Comparison of ENCODE assay signal across 8 cellular contexts in the genomic region with DNA sequence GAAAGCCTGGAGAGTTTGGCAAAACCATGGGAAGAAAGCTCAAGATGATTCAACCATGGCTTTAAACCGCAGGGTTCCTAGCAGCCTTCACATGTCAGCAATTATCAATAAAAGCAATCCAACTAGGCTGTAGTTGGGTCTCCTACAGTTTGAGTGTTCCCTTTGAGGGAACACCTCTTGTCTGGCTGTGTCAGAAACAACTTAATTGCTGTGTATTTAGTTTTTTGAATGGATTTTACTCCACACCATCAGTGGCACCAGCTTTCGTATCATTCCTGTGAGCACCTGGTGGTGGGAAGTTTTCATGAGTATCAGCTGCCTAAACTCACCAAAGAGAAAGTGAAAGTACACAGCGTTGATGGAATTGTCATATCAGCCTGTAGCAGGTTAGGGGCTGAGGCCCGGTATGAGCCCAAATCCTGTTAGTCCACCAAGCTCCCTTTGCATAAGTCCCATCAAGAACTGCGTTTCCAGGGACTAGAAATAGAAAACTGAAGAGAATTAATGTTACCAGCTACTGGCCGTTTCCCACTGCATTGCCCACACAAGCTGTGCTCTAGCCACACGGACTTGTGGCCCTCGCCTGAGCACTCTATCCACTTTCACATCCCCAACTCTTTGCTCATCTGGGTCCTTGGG. TPM values are rescaled to one million over a fixed set of nuclear protein-coding genes. Genes with fewer than 3 reads are reported as not detected.
DNase-seq lines count a peak whose midpoint lies in the region; ATAC-seq and TF ChIP-seq lines count a peak whose summit lies in the region.

No MANE protein-coding gene starts in this region.

- DNase-seq in M059J (ENCODE audit: low read depth) (peak; percentile 79), fibroblast of mammary gland (ENCODE audit: low read depth) (peak; percentile 45), SKM-1 (lab: John Stamatoyannopoulos, UW; ENCODE audit: unreplicated experiment) (no peak), smooth muscle cell (lab: John Stamatoyannopoulos, UW; ENCODE audit: unreplicated experiment) (no peak)
- DNase-seq in activated CD4-positive, alpha-beta T cell treated with anti-CD3 and anti-CD28 coated beads, Interleukin-2, amount 10 ng/mL, durations not matched to agents 7 days and 5 days, result peak; percentile 59
- DNase-seq in stimulated activated CD4-positive, alpha-beta T cell treated with anti-CD3 and anti-CD28 coated beads, Interleukin-2, amount 100 ng/mL, for 4 hours (ENCODE audit: low read depth), result peak; percentile 31

- H3K4me1 Mint-ChIP-seq in activated CD4-positive, alpha-beta T cell treated with anti-CD3 and anti-CD28 coated beads, Interleukin-2, amount 10 ng/mL, durations not matched to agents 7 days and 5 days, result peaks cover 60% of the 10 kb centered on the region

- no peaks in the 10 kb centered on the region for H4K20me1 ChIP-seq in smooth muscle cell (ENCODE audit: low read depth)

- peaks cover 14% of the 10 kb centered on the region for H3K27me3 ChIP-seq in smooth muscle cell (ENCODE audit: low read depth)

- peaks cover 11% of the 10 kb centered on the region for H3F3A ChIP-seq in smooth muscle cell (ENCODE audit: low read depth)

- peaks cover 3% of the 10 kb centered on the region for H3K9me3 Mint-ChIP-seq in activated CD4-positive, alpha-beta T cell treated with anti-CD3 and anti-CD28 coated beads, Interleukin-2, amount 10 ng/mL, durations not matched to agents 7 days and 5 days

- no peaks in the 10 kb centered on the region for H3K79me2 ChIP-seq in smooth muscle cell (ENCODE audit: low read depth)

- no peaks in the 10 kb centered on the region for H3K9me3 ChIP-seq in smooth muscle cell (replicated peaks; ENCODE audit: low read depth)

- H3K27ac Mint-ChIP-seq in activated CD4-positive, alpha-beta T cell treated with anti-CD3 and anti-CD28 coated beads, Interleukin-2, amount 10 ng/mL, durations not matched to agents 7 days and 5 days, result peak overlapping the region; percentile 96

- H3K27me3 Mint-ChIP-seq in activated CD4-positive, alpha-beta T cell treated with anti-CD3 and anti-CD28 coated beads, Interleukin-2, amount 10 ng/mL, durations not matched to agents 7 days and 5 days, result no peaks in the 10 kb centered on the region

- TF ChIP-seq CTCF in GM12875 (IDR thresholded peaks at IDR 0.05; ENCODE audit: borderline replicate concordance, insufficient read depth, low read depth, low read length) (no peak), fibroblast of mammary gland (conservative IDR thresholded peaks at IDR 0.05; ENCODE audit: control insufficient read depth, insufficient read depth, low read depth, low read length) (no peak), smooth muscle cell (IDR thresholded peaks at IDR 0.05; ENCODE audit: borderline replicate concordance, insufficient read depth, poor library complexity, severe bottlenecking) (no peak)

- POLR2A ChIA-PET in activated CD4-positive, alpha-beta T cell treated with anti-CD3 and anti-CD28 coated beads, Interleukin-2, amount 10 ng/mL, durations not matched to agents 7 days and 5 days (lab: Charles Lee), result no interaction called here

- H3K4me3 ChIP-seq in GM12875 (ENCODE audit: low read depth, low read length) (peak overlapping the region; percentile 27), fibroblast of mammary gland (ENCODE audit: control insufficient read depth, low read depth, low read length) (no peak overlapping the region), smooth muscle cell (no peak overlapping the region)

- H2AFZ ChIP-seq in smooth muscle cell (ENCODE audit: low read depth), result no peak overlapping the region

- no peak overlapping the region for H3K27ac ChIP-seq in smooth muscle cell (ENCODE audit: low read depth)

- ATAC-seq in GM21619 (IDR thresholded peaks at IDR 0.05; ENCODE audit: unreplicated experiment), result peak; percentile 53

- H3K4me3 Mint-ChIP-seq in activated CD4-positive, alpha-beta T cell treated with anti-CD3 and anti-CD28 coated beads, Interleukin-2, amount 10 ng/mL, durations not matched to agents 7 days and 5 days, result peak overlapping the region; percentile 77

- H3K9ac ChIP-seq in smooth muscle cell (ENCODE audit: low read depth), result no peak overlapping the region

- H3K36me3 ChIP-seq in smooth muscle cell (ENCODE audit: low read depth), result no peaks in the 10 kb centered on the region

- CTCF ChIA-PET in activated CD4-positive, alpha-beta T cell treated with anti-CD3 and anti-CD28 coated beads, Interleukin-2, amount 10 ng/mL, durations not matched to agents 7 days and 5 days (lab: Charles Lee), result interaction anchor here (0.6 to 1.7 kb wide), 6 partner anchors 12 to 619 kb away, joined by 3 to 6 read pairs (median 3); no protein-coding TSS in a partner anchor

- WGBS in smooth muscle cell (ENCODE audit: low lambda C conversion rate), result 91% methylated on average over 8 of the region's 8 CpGs

- peaks cover 15% of the 10 kb centered on the region for H3K4me1 ChIP-seq in smooth muscle cell (ENCODE audit: low read depth)

- H3K4me2 ChIP-seq in smooth muscle cell, result no peak overlapping the region

- H3K36me3 Mint-ChIP-seq in activated CD4-positive, alpha-beta T cell treated with anti-CD3 and anti-CD28 coated beads, Interleukin-2, amount 10 ng/mL, durations not matched to agents 7 days and 5 days (ENCODE audit: low read depth), result peaks cover 17% of the 10 kb centered on the region

RNA-seq across cellular contexts. Expression of gene IL26, which starts 10.9 kb away (rescaled TPM):
- total RNA-seq in M059J (2014; rRNA removed; shearing (Covaris generic)), result not detected in 2 replicates
- total RNA-seq in activated CD4-positive, alpha-beta T cell treated with anti-CD3 and anti-CD28 coated beads, Interleukin-2, amount 10 ng/mL, durations not matched to agents 7 days and 5 days, result under 1 TPM; 0.50 to 1.00 TPM
- total RNA-seq in smooth muscle cell, result not detected in 2 replicates
- not detected in 2 replicates for polyA plus RNA-seq in smooth muscle cell

RNA-seq across cellular contexts. Expression of gene IL22, which starts 16.9 kb away (rescaled TPM):
- total RNA-seq in M059J (2014; rRNA removed; shearing (Covaris generic)), result not detected in 2 replicates
- total RNA-seq in activated CD4-positive, alpha-beta T cell treated with anti-CD3 and anti-CD28 coated beads, Interleukin-2, amount 10 ng/mL, durations not matched to agents 7 days and 5 days, result under 1 TPM; 0.42 to 0.69 TPM
- total RNA-seq in smooth muscle cell, result not detected in 2 replicates
- not detected in 2 replicates for polyA plus RNA-seq in smooth muscle cell

Comparison
In these comparisons a context has a peak if more than half of its experiments do, and no peak if none do; other contexts are left out.
1. DNase-seq: peak in M059J (single experiment), activated CD4-positive, alpha-beta T cell treated with anti-CD3 and anti-CD28 coated beads, Interleukin-2, amount 10 ng/mL, durations not matched to agents 7 days and 5 days (single experiment), fibroblast of mammary gland (single experiment) and stimulated activated CD4-positive, alpha-beta T cell treated with anti-CD3 and anti-CD28 coated beads, Interleukin-2, amount 100 ng/mL, for 4 hours (single experiment); none in SKM-1 (single experiment) and smooth muscle cell (single experiment).